In the genomic region with DNA sequence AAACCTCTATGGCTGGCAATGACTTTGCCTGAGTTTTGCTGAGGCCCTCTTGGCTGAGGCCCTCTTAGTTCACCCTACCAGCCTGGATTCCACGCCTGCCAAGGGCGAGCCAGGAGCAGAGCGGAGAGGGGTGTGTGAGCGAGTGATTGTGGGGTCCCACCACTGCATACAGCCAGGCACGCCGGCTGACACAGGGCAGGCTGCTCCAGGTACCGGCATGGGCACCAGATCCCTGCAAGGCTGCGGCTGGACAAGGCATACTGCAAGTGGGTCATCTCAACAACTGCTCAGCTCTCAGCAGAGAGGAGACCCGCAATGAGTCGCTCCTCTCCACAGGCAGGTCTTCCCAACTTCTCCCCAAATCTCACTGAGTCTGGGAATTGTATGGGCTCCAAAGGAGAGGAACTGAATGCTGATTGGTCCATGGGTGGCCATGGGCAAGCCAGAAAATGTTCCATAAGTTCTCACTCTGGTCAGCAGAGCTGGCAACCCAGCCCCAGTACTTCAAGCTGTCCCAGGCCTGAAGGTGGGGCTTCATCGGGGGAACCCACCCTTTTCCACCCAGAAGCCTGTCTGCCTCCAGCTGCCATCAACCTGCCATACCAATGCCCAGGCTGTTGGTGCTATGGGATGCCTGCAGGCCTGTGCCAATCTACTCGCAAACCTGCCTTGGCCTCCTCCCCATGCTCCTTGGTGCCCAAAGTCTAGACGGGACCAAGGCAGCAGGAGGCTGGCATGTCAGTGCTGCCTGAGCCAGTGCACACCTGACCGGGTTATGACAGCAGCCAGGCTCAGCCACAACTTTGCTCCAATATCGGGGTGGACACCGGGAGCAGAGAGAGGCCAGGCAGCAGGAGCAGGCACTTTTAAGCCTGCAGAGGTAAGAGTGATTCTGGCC, we compare ENCODE assay signal across 1 cellular context.
TF ChIP-seq lines count a peak whose summit lies in the region.

No MANE protein-coding gene starts in this region.

TF ChIP-seq in SK-N-SH, 30 proteins besides CTCF, POLR2A, EP300 and RAD21 (continued from another document):
- TF ChIP-seq YY1 (IDR thresholded peaks at IDR 0.05; ENCODE audit: low read depth), result no peak
- TF ChIP-seq FOXM1 (IDR thresholded peaks at IDR 0.05; ENCODE audit: low read depth), result no peak
- no peak for TF ChIP-seq ELF1 (IDR thresholded peaks at IDR 0.05)
- TF ChIP-seq SIN3A (IDR thresholded peaks at IDR 0.05; ENCODE audit: borderline replicate concordance, low read depth, low read length), result no peak
- TF ChIP-seq GATA2 (CRISPR knock-in tag; IDR thresholded peaks at IDR 0.05), result no peak
- TF ChIP-seq, protein P1, sequence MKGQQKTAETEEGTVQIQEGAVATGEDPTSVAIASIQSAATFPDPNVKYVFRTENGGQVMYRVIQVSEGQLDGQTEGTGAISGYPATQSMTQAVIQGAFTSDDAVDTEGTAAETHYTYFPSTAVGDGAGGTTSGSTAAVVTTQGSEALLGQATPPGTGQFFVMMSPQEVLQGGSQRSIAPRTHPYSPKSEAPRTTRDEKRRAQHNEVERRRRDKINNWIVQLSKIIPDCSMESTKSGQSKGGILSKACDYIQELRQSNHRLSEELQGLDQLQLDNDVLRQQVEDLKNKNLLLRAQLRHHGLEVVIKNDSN (IDR thresholded peaks at IDR 0.05; ENCODE audit: borderline replicate concordance, low read depth), result no peak
- no peak for TF ChIP-seq FOSL2 (IDR thresholded peaks at IDR 0.05; ENCODE audit: borderline replicate concordance, low read depth)
- no peak for TF ChIP-seq RCOR1 (IDR thresholded peaks at IDR 0.05; ENCODE audit: low read length)
- TF ChIP-seq, protein P2, sequence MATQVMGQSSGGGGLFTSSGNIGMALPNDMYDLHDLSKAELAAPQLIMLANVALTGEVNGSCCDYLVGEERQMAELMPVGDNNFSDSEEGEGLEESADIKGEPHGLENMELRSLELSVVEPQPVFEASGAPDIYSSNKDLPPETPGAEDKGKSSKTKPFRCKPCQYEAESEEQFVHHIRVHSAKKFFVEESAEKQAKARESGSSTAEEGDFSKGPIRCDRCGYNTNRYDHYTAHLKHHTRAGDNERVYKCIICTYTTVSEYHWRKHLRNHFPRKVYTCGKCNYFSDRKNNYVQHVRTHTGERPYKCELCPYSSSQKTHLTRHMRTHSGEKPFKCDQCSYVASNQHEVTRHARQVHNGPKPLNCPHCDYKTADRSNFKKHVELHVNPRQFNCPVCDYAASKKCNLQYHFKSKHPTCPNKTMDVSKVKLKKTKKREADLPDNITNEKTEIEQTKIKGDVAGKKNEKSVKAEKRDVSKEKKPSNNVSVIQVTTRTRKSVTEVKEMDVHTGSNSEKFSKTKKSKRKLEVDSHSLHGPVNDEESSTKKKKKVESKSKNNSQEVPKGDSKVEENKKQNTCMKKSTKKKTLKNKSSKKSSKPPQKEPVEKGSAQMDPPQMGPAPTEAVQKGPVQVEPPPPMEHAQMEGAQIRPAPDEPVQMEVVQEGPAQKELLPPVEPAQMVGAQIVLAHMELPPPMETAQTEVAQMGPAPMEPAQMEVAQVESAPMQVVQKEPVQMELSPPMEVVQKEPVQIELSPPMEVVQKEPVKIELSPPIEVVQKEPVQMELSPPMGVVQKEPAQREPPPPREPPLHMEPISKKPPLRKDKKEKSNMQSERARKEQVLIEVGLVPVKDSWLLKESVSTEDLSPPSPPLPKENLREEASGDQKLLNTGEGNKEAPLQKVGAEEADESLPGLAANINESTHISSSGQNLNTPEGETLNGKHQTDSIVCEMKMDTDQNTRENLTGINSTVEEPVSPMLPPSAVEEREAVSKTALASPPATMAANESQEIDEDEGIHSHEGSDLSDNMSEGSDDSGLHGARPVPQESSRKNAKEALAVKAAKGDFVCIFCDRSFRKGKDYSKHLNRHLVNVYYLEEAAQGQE (IDR thresholded peaks at IDR 0.05; ENCODE audit: low read depth, low read length), result no peak
- TF ChIP-seq EZH2phosphoT487 (IDR thresholded peaks at IDR 0.05; ENCODE audit: borderline replicate concordance, low read depth), result no peak
- TF ChIP-seq, protein P3, sequence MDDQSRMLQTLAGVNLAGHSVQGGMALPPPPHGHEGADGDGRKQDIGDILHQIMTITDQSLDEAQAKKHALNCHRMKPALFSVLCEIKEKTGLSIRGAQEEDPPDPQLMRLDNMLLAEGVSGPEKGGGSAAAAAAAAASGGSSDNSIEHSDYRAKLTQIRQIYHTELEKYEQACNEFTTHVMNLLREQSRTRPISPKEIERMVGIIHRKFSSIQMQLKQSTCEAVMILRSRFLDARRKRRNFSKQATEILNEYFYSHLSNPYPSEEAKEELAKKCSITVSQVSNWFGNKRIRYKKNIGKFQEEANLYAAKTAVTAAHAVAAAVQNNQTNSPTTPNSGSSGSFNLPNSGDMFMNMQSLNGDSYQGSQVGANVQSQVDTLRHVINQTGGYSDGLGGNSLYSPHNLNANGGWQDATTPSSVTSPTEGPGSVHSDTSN (IDR thresholded peaks at IDR 0.05), result no peak
- no peak for TF ChIP-seq MXI1 (IDR thresholded peaks at IDR 0.05; ENCODE audit: low read depth, low read length)
